In the genomic region with DNA sequence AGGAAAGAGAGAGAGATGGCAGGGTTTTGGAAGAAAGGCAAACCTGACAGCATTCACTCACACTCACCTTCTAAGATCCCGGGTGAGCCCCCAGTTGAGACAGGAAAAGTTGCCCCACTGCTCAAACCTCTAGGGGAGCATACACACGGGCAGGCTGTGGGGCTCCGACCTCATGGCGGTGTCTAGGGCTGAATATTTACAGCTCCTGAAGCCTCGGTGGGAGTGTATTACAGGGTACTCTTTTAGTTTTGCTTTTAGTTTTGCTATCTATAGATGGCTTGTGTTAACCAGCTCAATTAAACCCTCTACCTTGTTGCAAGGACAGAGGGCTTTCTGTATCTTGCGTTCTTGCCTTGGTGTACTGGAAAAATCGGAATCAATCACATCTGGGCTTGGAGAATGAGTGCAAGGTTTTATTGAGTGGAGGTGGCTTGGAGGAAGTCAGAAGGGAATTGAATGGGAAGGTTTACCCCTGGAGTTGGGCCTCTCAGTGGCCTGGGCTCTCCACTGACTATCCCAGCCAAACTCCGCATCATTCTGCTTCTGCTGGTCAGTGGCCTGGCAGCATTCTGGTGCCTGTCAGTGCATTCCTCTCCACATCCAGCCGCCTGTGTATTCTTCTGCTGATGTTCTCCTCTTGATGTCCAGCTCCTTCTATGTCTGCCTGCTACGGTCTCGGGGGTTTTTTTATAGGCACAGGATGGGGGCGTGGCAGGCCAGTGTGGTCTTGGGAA, we compare ENCODE assay signal across 12 cellular contexts.
A peak's percentile ranks its signal among the peaks of the same experiment; 100 is the strongest.
DNase-seq lines count a peak whose midpoint lies in the region; ATAC-seq, FAIRE-seq and TF ChIP-seq lines count a peak whose summit lies in the region.
"Had no signal": no experiment of that assay in that cellular context is flagged by ENCODE, and none has a peak within 500 bp of the region (broad histone marks: within the 10 kb centered on the region; RNA-seq: fewer than 3 reads in every experiment).

No MANE protein-coding gene starts in this region.

- ATAC-seq in HG02759 (IDR thresholded peaks at IDR 0.05; ENCODE audit: unreplicated experiment) (peak; percentile 70), HG03460 (IDR thresholded peaks at IDR 0.05; ENCODE audit: unreplicated experiment) (peak; percentile 72), GM19455 (IDR thresholded peaks at IDR 0.05; ENCODE audit: unreplicated experiment) (no peak), HG02870 (IDR thresholded peaks at IDR 0.05; ENCODE audit: unreplicated experiment) (no peak)

- FAIRE-seq in GM19239 (lab: Jason Lieb, UNC), result peak; percentile 48

- no peak for DNase-seq in GM06990 (ENCODE audit: extremely low read depth, insufficient read length)
- no peak for DNase-seq in GM19239 (ENCODE audit: insufficient read length, low spot score)
- no peak for DNase-seq in T-helper 2 cell
- DNase-seq in HuH-7.5 (ENCODE audit: low spot score), result no peak
- DNase-seq: amniotic stem cell, NCI-H526 treated with DMSO at 0.1 percent for 48 hours, trophoblast cell had no signal

- H3K27me3 ChIP-seq in GM06990 (replicated peaks; ENCODE audit: control insufficient read depth, insufficient read depth, low read length), result no peaks in the 10 kb centered on the region

- no peaks in the 10 kb centered on the region; the same call in none of the 2 replicates for H3K36me3 ChIP-seq in GM06990 (ENCODE audit: control insufficient read depth, insufficient read depth, low read length)
- H3K36me3 ChIP-seq: prostate gland had no signal

- no peak for TF ChIP-seq CTCF in GM06990 (IDR thresholded peaks at IDR 0.05; ENCODE audit: insufficient read depth, low read length, poor library complexity, severe bottlenecking)

- H3K4me3 ChIP-seq in GM06990 (replicated peaks; ENCODE audit: low read depth, low read length), result peak overlapping the region; percentile 37
- H3K4me3 ChIP-seq: prostate gland had no signal

Comparison
In these comparisons a context has a peak if more than half of its experiments do, and no peak if none do; other contexts are left out.
1. ATAC-seq: peak in HG02759 (single experiment) and HG03460 (single experiment); none in GM19455 (single experiment) and HG02870 (single experiment).